ENCODE assay signal across 34 cellular contexts in the genomic region with DNA sequence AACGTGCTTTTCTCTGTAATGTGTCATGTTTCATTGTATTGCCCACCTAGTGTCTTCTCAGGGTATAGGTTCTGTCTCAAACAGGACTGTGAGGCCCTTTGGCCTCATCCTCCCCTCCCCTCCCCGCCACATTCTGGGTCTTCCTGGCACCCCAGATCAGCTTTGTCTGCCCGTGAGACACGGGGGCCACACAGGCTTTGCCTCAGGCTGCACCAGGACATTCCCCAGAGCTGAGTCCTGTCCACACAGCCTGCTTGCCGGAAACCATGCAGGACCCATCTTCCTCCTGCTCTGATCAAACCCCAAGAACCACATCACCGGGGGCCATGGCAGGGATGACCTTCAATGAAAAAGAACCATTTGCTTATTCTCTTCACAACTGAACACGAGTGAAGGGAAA. TPM values are rescaled to one million over a fixed set of nuclear protein-coding genes. Genes with fewer than 3 reads are reported as not detected.
"Had no signal": no experiment of that assay in that cellular context is flagged by ENCODE, and none has a peak within 500 bp of the region (broad histone marks: within the 10 kb centered on the region; RNA-seq: fewer than 3 reads in every experiment).

No MANE protein-coding gene starts in this region.

- H3K27ac Mint-ChIP-seq: activated B cell treated with CpG ODN at 0.5 μM for 24 hours; activated CD8-positive, alpha-beta T cell treated with anti-CD3 and anti-CD28 coated beads for 36 hours; activated naive CD8-positive, alpha-beta T cell; activated T-helper 17 cell treated with anti-CD3 and anti-CD28 coated beads, Interleukin-2, amount 50 U/mL, for 72 hours; effector memory CD8-positive, alpha-beta T cell; T-helper 17 cell; T-helper 2 cell treated with Interferon-gamma antibody and Interleukin-4, amounts not matched to agents 5 μg/mL and 100 μg/mL, for 36 hours had no signal

- H3K4me3 ChIP-seq: esophagus muscularis mucosa, gastrocnemius medialis, heart left ventricle had no signal

- H3K9me3 Mint-ChIP-seq: activated T-cell treated with anti-CD3 and anti-CD28 coated beads, Interleukin-2, amount 50 U/mL, for 4 hours; activated T-helper 17 cell treated with anti-CD3 and anti-CD28 coated beads, Interleukin-2, amount 50 U/mL, for 72 hours; effector memory CD8-positive, alpha-beta T cell; T-helper 2 cell treated with Interferon-gamma antibody and Interleukin-4, amounts not matched to agents 5 μg/mL and 100 μg/mL, for 36 hours had no signal

- H3K4me3 Mint-ChIP-seq: activated B cell treated with CpG ODN at 0.5 μM for 24 hours; activated CD8-positive, alpha-beta T cell treated with anti-CD3 and anti-CD28 coated beads for 36 hours; activated naive CD8-positive, alpha-beta T cell; activated T-cell treated with anti-CD3 and anti-CD28 coated beads, Interleukin-2, amount 50 U/mL, for 4 hours; activated T-helper 17 cell treated with anti-CD3 and anti-CD28 coated beads, Interleukin-2, amount 50 U/mL, for 72 hours; effector memory CD8-positive, alpha-beta T cell; T-helper 17 cell; T-helper 2 cell treated with Interferon-gamma antibody and Interleukin-4, amounts not matched to agents 5 μg/mL and 100 μg/mL, for 36 hours had no signal

- H3K36me3 ChIP-seq: brain microvascular endothelial cell, esophagus muscularis mucosa, gastrocnemius medialis, heart left ventricle, WERI-Rb-1 had no signal

- H3K27ac ChIP-seq: brain microvascular endothelial cell, esophagus muscularis mucosa, foreskin keratinocyte, gastrocnemius medialis, heart left ventricle, WERI-Rb-1 had no signal

- H3K36me3 Mint-ChIP-seq: activated naive CD8-positive, alpha-beta T cell had no signal

- H3K9me3 ChIP-seq: esophagus muscularis mucosa, gastrocnemius medialis, heart left ventricle had no signal

- H3K27me3 ChIP-seq: brain microvascular endothelial cell, esophagus muscularis mucosa, foreskin keratinocyte, gastrocnemius medialis, heart left ventricle had no signal

- H3K4me1 ChIP-seq: esophagus muscularis mucosa, foreskin keratinocyte, gastrocnemius medialis had no signal

- H3K4me1 Mint-ChIP-seq: activated B cell treated with CpG ODN at 0.5 μM for 24 hours; activated T-helper 17 cell treated with anti-CD3 and anti-CD28 coated beads, Interleukin-2, amount 50 U/mL, for 72 hours; T-helper 17 cell had no signal

- ATAC-seq: activated CD4-positive, CD25-positive, alpha-beta regulatory T cell treated with anti-CD3 and anti-CD28 coated beads, Interleukin-2, amount 50 U/mL, for 24 hours; activated CD8-positive, alpha-beta T cell treated with anti-CD3 and anti-CD28 coated beads for 36 hours; activated T-cell treated with anti-CD3 and anti-CD28 coated beads, Interleukin-2, amount 50 U/mL, for 4 hours; activated T-helper 17 cell treated with anti-CD3 and anti-CD28 coated beads, Interleukin-2, amount 50 U/mL, for 72 hours; effector memory CD8-positive, alpha-beta T cell; foreskin keratinocyte; gastrocnemius medialis; heart left ventricle; T-helper 17 cell had no signal

- DNase-seq: activated B cell treated with CpG ODN at 0.5 μM for 24 hours; activated CD4-positive, alpha-beta T cell treated with anti-CD3 and anti-CD28 coated beads for 48 hours; activated CD4-positive, alpha-beta T cell treated with anti-CD3 and anti-CD28 coated beads, Interleukin-2, amount 50 U/mL, for 1 hour; activated CD4-positive, alpha-beta T cell treated with anti-CD3 and anti-CD28 coated beads, Interleukin-2, amount 50 U/mL, for 48 hours; activated CD8-positive, alpha-beta memory T cell treated with anti-CD3 and anti-CD28 coated beads for 24 hours; activated CD8-positive, alpha-beta T cell treated with anti-CD3 and anti-CD28 coated beads for 36 hours; activated effector memory CD4-positive, alpha-beta T cell treated with Interleukin-2 at 50 U/mL for 16 hours; activated gamma-delta T cell treated with Interleukin-2 at 50 U/mL for 16 hours; activated naive CD4-positive, alpha-beta T cell treated with anti-CD3 and anti-CD28 coated beads, Interleukin-2, amount 50 U/mL, for 16 hours; activated naive CD4-positive, alpha-beta T cell treated with Interleukin-2 at 50 U/mL for 16 hours; activated T-cell treated with anti-CD3 and anti-CD28 coated beads, Interleukin-2, amount 50 U/mL, for 4 hours; amniotic stem cell; anterior cingulate cortex; brain microvascular endothelial cell; caudate nucleus; cortex of kidney; dermis blood vessel endothelial cell; effector CD4-positive, alpha-beta T cell; effector memory CD8-positive, alpha-beta T cell; erythroblast; foreskin keratinocyte; gastrocnemius medialis; glutamatergic neuron; heart left ventricle; T-helper 17 cell; T1000; WERI-Rb-1 had no signal

RNA-seq across cellular contexts. Expression of a gene that starts 18.6 kb away (rescaled TPM):
- total RNA-seq: activated B cell treated with CpG ODN at 0.5 μM for 24 hours; activated CD8-positive, alpha-beta T cell treated with anti-CD3 and anti-CD28 coated beads for 36 hours; activated T-helper 17 cell treated with anti-CD3 and anti-CD28 coated beads, Interleukin-2, amount 50 U/mL, for 72 hours; bronchial epithelial cell; chondrocyte; dermis blood vessel endothelial cell; esophagus muscularis mucosa; foreskin keratinocyte; T-helper 17 cell had no signal
- polyA plus RNA-seq: foreskin keratinocyte, heart left ventricle had no signal
